Comparison of ENCODE assay signal across 1 cellular context in the genomic region with DNA sequence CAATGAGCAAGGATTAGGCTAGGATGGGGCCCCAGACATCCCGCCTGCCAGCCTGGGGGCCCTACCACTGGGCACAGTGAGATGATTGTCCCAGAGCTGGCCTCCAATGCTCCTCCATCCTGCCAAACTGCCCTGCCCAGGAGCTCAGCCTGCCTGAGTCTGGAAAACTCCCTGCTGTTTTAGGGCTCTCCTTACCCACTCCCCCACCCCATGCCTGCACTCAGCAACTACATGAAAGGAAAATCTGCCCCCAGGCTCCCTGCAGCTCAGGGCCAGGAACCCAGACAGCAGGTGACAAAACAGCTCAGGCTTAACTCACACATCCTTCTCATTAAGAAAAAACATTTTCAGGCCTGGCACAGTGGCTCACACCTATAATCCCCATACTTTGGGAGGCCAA.
TF ChIP-seq lines count a peak whose summit lies in the region.

No MANE protein-coding gene starts in this region.

TF ChIP-seq in GM23338, 12 proteins besides CTCF, POLR2A, EP300 and RAD21 (continued from another document):
- TF ChIP-seq, protein P1, sequence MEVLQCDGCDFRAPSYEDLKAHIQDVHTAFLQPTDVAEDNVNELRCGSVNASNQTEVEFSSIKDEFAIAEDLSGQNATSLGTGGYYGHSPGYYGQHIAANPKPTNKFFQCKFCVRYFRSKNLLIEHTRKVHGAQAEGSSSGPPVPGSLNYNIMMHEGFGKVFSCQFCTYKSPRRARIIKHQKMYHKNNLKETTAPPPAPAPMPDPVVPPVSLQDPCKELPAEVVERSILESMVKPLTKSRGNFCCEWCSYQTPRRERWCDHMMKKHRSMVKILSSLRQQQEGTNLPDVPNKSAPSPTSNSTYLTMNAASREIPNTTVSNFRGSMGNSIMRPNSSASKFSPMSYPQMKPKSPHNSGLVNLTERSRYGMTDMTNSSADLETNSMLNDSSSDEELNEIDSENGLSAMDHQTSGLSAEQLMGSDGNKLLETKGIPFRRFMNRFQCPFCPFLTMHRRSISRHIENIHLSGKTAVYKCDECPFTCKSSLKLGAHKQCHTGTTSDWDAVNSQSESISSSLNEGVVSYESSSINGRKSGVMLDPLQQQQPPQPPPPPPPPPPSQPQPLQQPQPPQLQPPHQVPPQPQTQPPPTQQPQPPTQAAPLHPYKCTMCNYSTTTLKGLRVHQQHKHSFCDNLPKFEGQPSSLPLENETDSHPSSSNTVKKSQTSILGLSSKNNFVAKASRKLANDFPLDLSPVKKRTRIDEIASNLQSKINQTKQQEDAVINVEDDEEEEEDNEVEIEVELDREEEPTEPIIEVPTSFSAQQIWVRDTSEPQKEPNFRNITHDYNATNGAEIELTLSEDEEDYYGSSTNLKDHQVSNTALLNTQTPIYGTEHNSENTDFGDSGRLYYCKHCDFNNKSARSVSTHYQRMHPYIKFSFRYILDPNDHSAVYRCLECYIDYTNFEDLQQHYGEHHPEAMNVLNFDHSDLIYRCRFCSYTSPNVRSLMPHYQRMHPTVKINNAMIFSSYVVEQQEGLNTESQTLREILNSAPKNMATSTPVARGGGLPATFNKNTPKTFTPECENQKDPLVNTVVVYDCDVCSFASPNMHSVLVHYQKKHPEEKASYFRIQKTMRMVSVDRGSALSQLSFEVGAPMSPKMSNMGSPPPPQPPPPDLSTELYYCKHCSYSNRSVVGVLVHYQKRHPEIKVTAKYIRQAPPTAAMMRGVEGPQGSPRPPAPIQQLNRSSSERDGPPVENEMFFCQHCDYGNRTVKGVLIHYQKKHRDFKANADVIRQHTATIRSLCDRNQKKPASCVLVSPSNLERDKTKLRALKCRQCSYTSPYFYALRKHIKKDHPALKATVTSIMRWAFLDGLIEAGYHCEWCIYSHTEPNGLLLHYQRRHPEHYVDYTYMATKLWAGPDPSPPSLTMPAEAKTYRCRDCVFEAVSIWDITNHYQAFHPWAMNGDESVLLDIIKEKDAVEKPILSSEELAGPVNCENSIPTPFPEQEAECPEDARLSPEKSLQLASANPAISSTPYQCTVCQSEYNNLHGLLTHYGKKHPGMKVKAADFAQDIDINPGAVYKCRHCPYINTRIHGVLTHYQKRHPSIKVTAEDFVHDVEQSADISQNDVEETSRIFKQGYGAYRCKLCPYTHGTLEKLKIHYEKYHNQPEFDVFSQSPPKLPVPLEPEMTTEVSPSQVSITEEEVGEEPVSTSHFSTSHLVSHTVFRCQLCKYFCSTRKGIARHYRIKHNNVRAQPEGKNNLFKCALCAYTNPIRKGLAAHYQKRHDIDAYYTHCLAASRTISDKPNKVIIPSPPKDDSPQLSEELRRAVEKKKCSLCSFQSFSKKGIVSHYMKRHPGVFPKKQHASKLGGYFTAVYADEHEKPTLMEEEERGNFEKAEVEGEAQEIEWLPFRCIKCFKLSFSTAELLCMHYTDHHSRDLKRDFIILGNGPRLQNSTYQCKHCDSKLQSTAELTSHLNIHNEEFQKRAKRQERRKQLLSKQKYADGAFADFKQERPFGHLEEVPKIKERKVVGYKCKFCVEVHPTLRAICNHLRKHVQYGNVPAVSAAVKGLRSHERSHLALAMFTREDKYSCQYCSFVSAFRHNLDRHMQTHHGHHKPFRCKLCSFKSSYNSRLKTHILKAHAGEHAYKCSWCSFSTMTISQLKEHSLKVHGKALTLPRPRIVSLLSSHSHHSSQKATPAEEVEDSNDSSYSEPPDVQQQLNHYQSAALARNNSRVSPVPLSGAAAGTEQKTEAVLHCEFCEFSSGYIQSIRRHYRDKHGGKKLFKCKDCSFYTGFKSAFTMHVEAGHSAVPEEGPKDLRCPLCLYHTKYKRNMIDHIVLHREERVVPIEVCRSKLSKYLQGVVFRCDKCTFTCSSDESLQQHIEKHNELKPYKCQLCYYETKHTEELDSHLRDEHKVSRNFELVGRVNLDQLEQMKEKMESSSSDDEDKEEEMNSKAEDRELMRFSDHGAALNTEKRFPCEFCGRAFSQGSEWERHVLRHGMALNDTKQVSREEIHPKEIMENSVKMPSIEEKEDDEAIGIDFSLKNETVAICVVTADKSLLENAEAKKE (CRISPR knock-in tag; IDR thresholded peaks at IDR 0.05): no peak
- TF ChIP-seq EZH2phosphoT487 (IDR thresholded peaks at IDR 0.05; ENCODE audit: unreplicated experiment): no peak
TF ChIP-seq in GM23338: peak in this region for 0.
